Comparison of ENCODE assay signal across 22 cellular contexts in the genomic region with DNA sequence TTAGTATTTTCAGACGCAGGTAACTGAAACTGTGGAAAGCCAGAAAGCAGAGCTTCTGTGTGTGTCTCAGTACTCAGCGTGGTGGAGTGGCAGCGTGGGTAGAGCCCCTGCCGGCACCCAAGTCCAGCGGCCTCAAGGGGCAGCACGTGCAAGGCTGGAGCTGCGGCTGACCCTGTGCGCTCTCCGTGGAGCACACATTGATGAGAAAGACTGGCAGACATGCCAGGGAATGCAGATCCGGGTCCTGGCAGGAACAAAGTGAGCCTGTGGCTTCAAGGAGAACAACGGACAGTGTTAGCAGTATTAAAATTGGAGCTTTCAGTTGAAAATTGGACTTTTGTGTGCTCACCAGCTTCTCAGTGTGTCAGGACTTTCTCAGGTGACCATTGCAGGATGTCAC. TPM values are rescaled to one million over a fixed set of nuclear protein-coding genes. Genes with fewer than 3 reads are reported as not detected.
DNase-seq lines count a peak whose midpoint lies in the region; ATAC-seq and TF ChIP-seq lines count a peak whose summit lies in the region.
"Had no signal": no experiment of that assay in that cellular context is flagged by ENCODE, and none has a peak within 500 bp of the region (broad histone marks: within the 10 kb centered on the region; RNA-seq: fewer than 3 reads in every experiment).

No MANE protein-coding gene starts in this region.

- peaks cover 19% of the 10 kb centered on the region for H3K36me3 ChIP-seq in brain microvascular endothelial cell (replicated peaks)

- H3K27ac Mint-ChIP-seq in T-helper 17 cell: peak overlapping the region; percentile 19
- H3K27ac Mint-ChIP-seq: stimulated activated naive B cell treated with anti-CD40 and anti-IgM and Interleukin-4, amounts not matched to agents 10 μg/mL and 1 μg/mL and 100 μg/mL, for 72 hours; T-cell had no signal

- H3K27me3 Mint-ChIP-seq in T-helper 17 cell: no peaks in the 10 kb centered on the region
- H3K27me3 Mint-ChIP-seq: stimulated activated naive B cell treated with anti-CD40 and anti-IgM and Interleukin-4, amounts not matched to agents 10 μg/mL and 1 μg/mL and 100 μg/mL, for 72 hours; T-cell had no signal

- peaks cover 5% of the 10 kb centered on the region for H3K36me3 Mint-ChIP-seq in T-helper 17 cell (ENCODE audit: low read depth)

- peaks cover 19% of the 10 kb centered on the region for H3K4me1 Mint-ChIP-seq in T-helper 17 cell

- in situ Hi-C loops in brain microvascular endothelial cell (cut with HindIII; ENCODE audit: low pct_ligation_motif_present, low sequenced_read_pairs): no loop called here

- peak; percentile 32 for TF ChIP-seq CTCF in brain microvascular endothelial cell (IDR thresholded peaks at IDR 0.05; ENCODE audit: low read depth, low read length, missing control alignments)

- no peak overlapping the region for H3K4me3 Mint-ChIP-seq in T-helper 17 cell
- H3K4me3 Mint-ChIP-seq: stimulated activated naive B cell treated with anti-CD40 and anti-IgM and Interleukin-4, amounts not matched to agents 10 μg/mL and 1 μg/mL and 100 μg/mL, for 72 hours; T-cell had no signal

- intact Hi-C loops in left ventricle myocardium superior (cut with micrococcal nuclease): no loop called here
- intact Hi-C loops in sciatic nerve (cut with DNase I): no loop called here

- no peaks in the 10 kb centered on the region for H3K9me3 ChIP-seq in T-helper 17 cell (ENCODE audit: control insufficient read depth, low read length, poor library complexity, severe bottlenecking)
- H3K9me3 ChIP-seq: mucosa of descending colon, neutrophil, sigmoid colon, tibial artery had no signal

- no peak overlapping the region for H3K27ac ChIP-seq in brain microvascular endothelial cell
- H3K27ac ChIP-seq: neutrophil, sigmoid colon, tibial artery, VCaP had no signal

- H3K4me3 ChIP-seq in brain microvascular endothelial cell (ENCODE audit: low read depth, low read length): no peak overlapping the region
- H3K4me3 ChIP-seq: mucosa of descending colon, sigmoid colon, tibial artery had no signal

- ATAC-seq in T-helper 17 cell: no peak
- peak; percentile 85 for ATAC-seq in left ventricle myocardium superior
- ATAC-seq in sciatic nerve: peak; percentile 56
- ATAC-seq in HG02588 (IDR thresholded peaks at IDR 0.05; ENCODE audit: unreplicated experiment): no peak
- no peak for ATAC-seq in HG03280 (IDR thresholded peaks at IDR 0.05; ENCODE audit: unreplicated experiment)
- ATAC-seq in HG03175 (IDR thresholded peaks at IDR 0.05; ENCODE audit: unreplicated experiment): no peak
- ATAC-seq: mucosa of descending colon; stimulated activated naive B cell treated with anti-CD40 and anti-IgM and Interleukin-4, amounts not matched to agents 10 μg/mL and 1 μg/mL and 100 μg/mL, for 72 hours; T-cell had no signal

- H3K27me3 ChIP-seq in brain microvascular endothelial cell (replicated peaks): no peaks in the 10 kb centered on the region
- H3K27me3 ChIP-seq: neutrophil, sigmoid colon, tibial artery had no signal

- no peak for DNase-seq in T-helper 17 cell
- no peak for DNase-seq in brain microvascular endothelial cell
- DNase-seq in left ventricle myocardium superior: peak; percentile 73
- DNase-seq in sciatic nerve (ENCODE audit: low spot score): no peak
- DNase-seq: activated CD4-positive, alpha-beta T cell treated with anti-CD3 and anti-CD28 coated beads, Interleukin-2, amount 50 U/mL, for 4 hours; activated naive CD4-positive, alpha-beta T cell treated with anti-CD3 and anti-CD28 coated beads, Interleukin-2, amount 50 U/mL, for 16 hours; AML-193; cortex of kidney; foreskin fibroblast; mucosa of descending colon; NCI-H1417 treated with DMSO at 0.1 percent for 48 hours; NCI-H510A treated with DMSO at 0.1 percent for 48 hours; SHP77; sigmoid colon; stimulated activated naive B cell treated with anti-CD40 and anti-IgM and Interleukin-4, amounts not matched to agents 10 μg/mL and 1 μg/mL and 100 μg/mL, for 72 hours; T-cell; tibial artery had no signal

RNA-seq across cellular contexts. Expression of a gene that starts 23.3 kb away (rescaled TPM):
- 100 to 1,000 TPM; 100 to 141 TPM for total RNA-seq in T-helper 17 cell
- 23.9 TPM for total RNA-seq in left ventricle myocardium superior
- 46.9 TPM for total RNA-seq in sciatic nerve

RNA-seq across cellular contexts. Expression of a gene that starts 44.9 kb away (rescaled TPM):
- total RNA-seq in T-helper 17 cell (under 1 TPM; 0.65 to 0.86 TPM), left ventricle myocardium superior (not detected), sciatic nerve (not detected)
- total RNA-seq: mucosa of descending colon, sigmoid colon had no signal

RNA-seq across cellular contexts. Expression of a gene that starts 57.4 kb away (rescaled TPM):
- 100 to 1,000 TPM; 346 to 383 TPM for total RNA-seq in T-helper 17 cell
- total RNA-seq in left ventricle myocardium superior: 48.6 TPM
- total RNA-seq in sciatic nerve: 87.4 TPM

Comparison
In these comparisons a context has a peak if more than half of its experiments do, and no peak if none do; other contexts are left out.
1. ATAC-seq: peak in left ventricle myocardium superior (single experiment) and sciatic nerve (single experiment); none in T-helper 17 cell (single experiment), HG02588 (single experiment), HG03280 (single experiment) and HG03175 (single experiment).